In the genomic region with DNA sequence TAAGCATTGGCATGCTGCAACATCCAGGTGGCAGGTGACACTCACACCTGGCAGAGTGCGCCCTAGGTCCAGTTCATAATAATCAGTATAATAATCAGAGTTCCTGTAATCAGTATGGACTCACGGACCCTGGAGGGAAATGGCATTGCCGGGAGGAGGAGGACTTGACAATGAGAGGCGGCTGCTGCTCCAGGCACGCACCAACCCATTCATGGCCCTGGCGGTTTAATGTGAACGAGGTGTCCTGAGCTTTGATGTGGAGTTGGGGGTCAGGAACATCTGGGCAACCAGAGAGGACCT, we compare ENCODE assay signal across 22 cellular contexts.
"Had no signal": no experiment of that assay in that cellular context is flagged by ENCODE, and none has a peak within 500 bp of the region (broad histone marks: within the 10 kb centered on the region; RNA-seq: fewer than 3 reads in every experiment).

No MANE protein-coding gene starts in this region.

- H3K27me3 ChIP-seq: tibial nerve had no signal

- H3K36me3 ChIP-seq: tibial nerve had no signal

- H3K4me1 Mint-ChIP-seq: activated CD4-positive, alpha-beta memory T cell treated with anti-CD3 and anti-CD28 coated beads, Interleukin-2, amount 10 ng/mL, durations not matched to agents 7 days and 5 days; activated CD4-positive, alpha-beta T cell treated with anti-CD3 and anti-CD28 coated beads for 36 hours; activated naive CD8-positive, alpha-beta T cell treated with anti-CD3 and anti-CD28 coated beads, Interleukin-2, amount 10 ng/mL, durations not matched to agents 7 days and 5 days; neural crest cell; WTC11 had no signal

- H3K4me1 ChIP-seq: parathyroid adenoma, tibial nerve had no signal

- H3K27me3 Mint-ChIP-seq: activated CD4-positive, alpha-beta memory T cell treated with anti-CD3 and anti-CD28 coated beads, Interleukin-2, amount 10 ng/mL, durations not matched to agents 7 days and 5 days; activated CD4-positive, alpha-beta T cell treated with anti-CD3 and anti-CD28 coated beads for 36 hours had no signal

- ATAC-seq: activated CD4-positive, alpha-beta T cell treated with anti-CD3 and anti-CD28 coated beads for 36 hours; stimulated activated naive CD8-positive, alpha-beta T cell treated with anti-CD3 and anti-CD28 coated beads, Interleukin-15, Interleukin-2, amounts not matched to agents 100 U/mL and 50 U/mL, for 24 hours; WTC11 had no signal

- H3K9me3 ChIP-seq: tibial nerve had no signal

- FAIRE-seq: endometrium, keratinocyte had no signal

- H3K27ac ChIP-seq: parathyroid adenoma, tibial nerve had no signal

- H3K27ac Mint-ChIP-seq: activated CD4-positive, alpha-beta memory T cell treated with anti-CD3 and anti-CD28 coated beads, Interleukin-2, amount 10 ng/mL, durations not matched to agents 7 days and 5 days; activated CD4-positive, alpha-beta T cell treated with anti-CD3 and anti-CD28 coated beads for 36 hours; activated naive CD8-positive, alpha-beta T cell treated with anti-CD3 and anti-CD28 coated beads, Interleukin-2, amount 10 ng/mL, durations not matched to agents 7 days and 5 days; activated T-cell treated with anti-CD3 and anti-CD28 coated beads, Interleukin-2, amount 50 U/mL, for 24 hours; activated T-helper 2 cell treated with anti-CD3 and anti-CD28 coated beads, Interferon-gamma antibody, Interleukin-2, Interleukin-4, amounts not matched to agents 10 μg/mL and 5 μg/mL and 100 μg/mL, durations not matched to agents 14 hours and 24 hours and 36 hours; WTC11 had no signal

- H3K4me3 Mint-ChIP-seq: activated CD4-positive, alpha-beta memory T cell treated with anti-CD3 and anti-CD28 coated beads, Interleukin-2, amount 10 ng/mL, durations not matched to agents 7 days and 5 days; activated CD4-positive, alpha-beta T cell treated with anti-CD3 and anti-CD28 coated beads for 36 hours; activated naive CD8-positive, alpha-beta T cell treated with anti-CD3 and anti-CD28 coated beads, Interleukin-2, amount 10 ng/mL, durations not matched to agents 7 days and 5 days; activated T-cell treated with anti-CD3 and anti-CD28 coated beads, Interleukin-2, amount 50 U/mL, for 24 hours; neural crest cell; WTC11 had no signal

- H3K9ac ChIP-seq: parathyroid adenoma had no signal

- H3K36me3 Mint-ChIP-seq: activated naive CD8-positive, alpha-beta T cell treated with anti-CD3 and anti-CD28 coated beads, Interleukin-2, amount 10 ng/mL, durations not matched to agents 7 days and 5 days; WTC11 had no signal

- H3K4me3 ChIP-seq: tibial nerve had no signal

- DNase-seq: activated CD4-positive, alpha-beta memory T cell treated with anti-CD3 and anti-CD28 coated beads, Interleukin-2, amount 10 ng/mL, durations not matched to agents 7 days and 5 days; activated CD4-positive, alpha-beta T cell treated with anti-CD3 and anti-CD28 coated beads for 36 hours; activated naive CD4-positive, alpha-beta T cell treated with Interleukin-2 at 50 U/mL for 16 hours; activated naive CD8-positive, alpha-beta T cell treated with anti-CD3 and anti-CD28 coated beads, Interleukin-2, amount 10 ng/mL, durations not matched to agents 7 days and 5 days; activated T-cell treated with anti-CD3 and anti-CD28 coated beads, Interleukin-2, amount 50 U/mL, for 24 hours; amygdala; caudate nucleus; erythroblast; foreskin melanocyte; glutamatergic neuron; hypothalamus; midbrain; retina; stimulated activated CD4-positive, alpha-beta T cell treated with anti-CD3 and anti-CD28 coated beads, Interleukin-2, amount 100 ng/mL, for 24 hours; stimulated activated naive CD8-positive, alpha-beta T cell treated with anti-CD3 and anti-CD28 coated beads, Interleukin-15, Interleukin-2, amounts not matched to agents 100 U/mL and 50 U/mL, for 24 hours had no signal

- H3K9me3 Mint-ChIP-seq: activated CD4-positive, alpha-beta memory T cell treated with anti-CD3 and anti-CD28 coated beads, Interleukin-2, amount 10 ng/mL, durations not matched to agents 7 days and 5 days; activated naive CD8-positive, alpha-beta T cell treated with anti-CD3 and anti-CD28 coated beads, Interleukin-2, amount 10 ng/mL, durations not matched to agents 7 days and 5 days; activated T-cell treated with anti-CD3 and anti-CD28 coated beads, Interleukin-2, amount 50 U/mL, for 24 hours; activated T-helper 2 cell treated with anti-CD3 and anti-CD28 coated beads, Interferon-gamma antibody, Interleukin-2, Interleukin-4, amounts not matched to agents 10 μg/mL and 5 μg/mL and 100 μg/mL, durations not matched to agents 14 hours and 24 hours and 36 hours had no signal
